Comparison of ENCODE assay signal across 8 cellular contexts in genomic region chr5:39072915-39073758, GRCh38. TPM values are rescaled to one million over a fixed set of nuclear protein-coding genes. Genes with fewer than 3 reads are reported as not detected.
A peak's percentile ranks its signal among the peaks of the same experiment; 100 is the strongest.
DNase-seq lines count a peak whose midpoint lies in the region; ATAC-seq and TF ChIP-seq lines count a peak whose summit lies in the region.

No MANE protein-coding gene starts in this region.

- intact Hi-C loops in mucosa of descending colon (cut with DNase I, micrococcal nuclease) = loop anchor here in 1 of 2 donors (10.0 kb wide), 1 partner anchor 78 kb away; no protein-coding TSS in a partner anchor

- peaks cover 5% of the 10 kb centered on the region for H3K4me1 ChIP-seq in mucosa of descending colon (ENCODE audit: low read depth)

- peak overlapping the region; percentile 90 for H3K27ac ChIP-seq in epithelial cell of prostate

- H3K4me3 ChIP-seq in mucosa of descending colon = peak overlapping the region; percentile 83

- no peak for TF ChIP-seq CTCF in mucosa of descending colon (IDR thresholded peaks at IDR 0.05)

- DNase-seq in AML-193 (lab: John Stamatoyannopoulos, UW) (peak; percentile 66 to 71), NCI-H82 (lab: John Stamatoyannopoulos, UW) (peak; percentile 58), epithelial cell of prostate (ENCODE audit: low read depth, low spot score) (no peak), mucosa of descending colon (peak in 1 of 3 donors; percentile 66)
- peak; percentile 17 for DNase-seq in activated CD8-positive, alpha-beta memory T cell treated with anti-CD3 and anti-CD28 coated beads, Interleukin-2, amount 50 U/mL, for 24 hours (ENCODE audit: extremely low read depth)
- DNase-seq in stimulated activated CD8-positive, alpha-beta memory T cell treated with anti-CD3 and anti-CD28 coated beads, Interleukin-4, amount 100 ng/mL, for 4 hours (ENCODE audit: low read depth in 2 of 2, low spot score in 1 of 2) = peak; percentile 4 to 20

- peak; percentile 41 for ATAC-seq in GM19023 (IDR thresholded peaks at IDR 0.05; ENCODE audit: unreplicated experiment)
- ATAC-seq in HG03139 (IDR thresholded peaks at IDR 0.05; ENCODE audit: unreplicated experiment) = peak; percentile 36
- peak; percentile 41 for ATAC-seq in mucosa of descending colon

- no peaks in the 10 kb centered on the region for H3K9me3 ChIP-seq in mucosa of descending colon

- H3K36me3 ChIP-seq in mucosa of descending colon (ENCODE audit: low read depth) = no peaks in the 10 kb centered on the region

RNA-seq across cellular contexts. Expression of gene RICTOR, which starts 1.1 kb away (rescaled TPM):
- total RNA-seq in mucosa of descending colon = 10 to 100 TPM; 24.3 to 41.9 (median 36.5) TPM
